8 cellular contexts compared by ENCODE assay signal in genomic region chr18:9575558-9575957, GRCh38. TPM values are rescaled to one million over a fixed set of nuclear protein-coding genes. Genes with fewer than 3 reads are reported as not detected.
A peak's percentile ranks its signal among the peaks of the same experiment; 100 is the strongest.
DNase-seq lines count a peak whose midpoint lies in the region; ATAC-seq, FAIRE-seq and TF ChIP-seq lines count a peak whose summit lies in the region.

No MANE protein-coding gene starts in this region.

- peaks cover 0 to 4% (median 0%) of the 10 kb centered on the region in 3 donors for H3K4me1 ChIP-seq in pancreas

- H3K27me3 ChIP-seq in pancreas: no peaks in the 10 kb centered on the region

- 3 to 4% methylated on average over 5 of the region's 5 CpGs for WGBS in pancreas, 2 donors

- intact Hi-C loops in pancreas (cut with DNase I): loop anchor here in 1 of 3 donors (10.0 kb wide), 1 partner anchor 149 kb away; no protein-coding TSS in a partner anchor

- peaks cover 3 to 14% (median 5%) of the 10 kb centered on the region in 3 donors for H3K36me3 ChIP-seq in pancreas

- no peaks in the 10 kb centered on the region for H3K27me3 Mint-ChIP-seq in activated T-helper 17 cell treated with anti-CD3 and anti-CD28 coated beads, Interleukin-2, amount 50 U/mL, for 72 hours
- no peaks in the 10 kb centered on the region for H3K27me3 Mint-ChIP-seq in glutamatergic neuron (ENCODE audit: unreplicated experiment)

- H3K4me3 ChIP-seq in pancreas: no peak overlapping the region

- no peak overlapping the region for H3K27ac Mint-ChIP-seq in activated T-helper 17 cell treated with anti-CD3 and anti-CD28 coated beads, Interleukin-2, amount 50 U/mL, for 72 hours
- no peak overlapping the region for H3K27ac Mint-ChIP-seq in glutamatergic neuron (ENCODE audit: unreplicated experiment)

- H3K9me3 Mint-ChIP-seq in activated T-helper 17 cell treated with anti-CD3 and anti-CD28 coated beads, Interleukin-2, amount 50 U/mL, for 72 hours: no peaks in the 10 kb centered on the region
- no peaks in the 10 kb centered on the region for H3K9me3 Mint-ChIP-seq in glutamatergic neuron (ENCODE audit: unreplicated experiment)

- H3K9me3 ChIP-seq in pancreas: no peaks in the 10 kb centered on the region

- H3K4me3 Mint-ChIP-seq in activated T-helper 17 cell treated with anti-CD3 and anti-CD28 coated beads, Interleukin-2, amount 50 U/mL, for 72 hours: no peak overlapping the region
- H3K4me3 Mint-ChIP-seq in glutamatergic neuron (ENCODE audit: unreplicated experiment): no peak overlapping the region

- ATAC-seq in GM19324 (IDR thresholded peaks at IDR 0.05; ENCODE audit: low FRiP score, unreplicated experiment) (peak; percentile 80), pancreas (peak; percentile 98 to 100 (median 99)), GM18907 (IDR thresholded peaks at IDR 0.05; ENCODE audit: unreplicated experiment) (no peak), HG03378 (IDR thresholded peaks at IDR 0.05; ENCODE audit: unreplicated experiment) (no peak)
- ATAC-seq in activated T-helper 17 cell treated with anti-CD3 and anti-CD28 coated beads, Interleukin-2, amount 50 U/mL, for 72 hours (replicated peaks): peak; percentile 47

- peaks cover 5% of the 10 kb centered on the region for H3K4me1 Mint-ChIP-seq in activated T-helper 17 cell treated with anti-CD3 and anti-CD28 coated beads, Interleukin-2, amount 50 U/mL, for 72 hours
- peaks cover 1% of the 10 kb centered on the region for H3K4me1 Mint-ChIP-seq in glutamatergic neuron (ENCODE audit: low read depth, unreplicated experiment)

- FAIRE-seq in pancreas (lab: Jason Lieb, UNC): peak; percentile 87

- peaks cover 59% of the 10 kb centered on the region for H3K36me3 Mint-ChIP-seq in activated T-helper 17 cell treated with anti-CD3 and anti-CD28 coated beads, Interleukin-2, amount 50 U/mL, for 72 hours (ENCODE audit: low read depth)
- H3K36me3 Mint-ChIP-seq in glutamatergic neuron (ENCODE audit: unreplicated experiment): no peaks in the 10 kb centered on the region

- TF ChIP-seq CTCF in glutamatergic neuron (IDR thresholded peaks at IDR 0.05; ENCODE audit: partially characterized antibody, unreplicated experiment): peak; percentile 86
- TF ChIP-seq CTCF in pancreas (IDR thresholded peaks at IDR 0.05): peak; percentile 65 to 82 (median 69)

- peak overlapping the region in 1 of 4 donors; percentile 36 for H3K27ac ChIP-seq in pancreas

- DNase-seq in AG08396 (ENCODE audit: low spot score): peak; percentile 62
- peak; percentile 71 for DNase-seq in NCI-H2029 (lab: John Stamatoyannopoulos, UW)
- peak; percentile 56 for DNase-seq in glutamatergic neuron
- DNase-seq in pancreas: peak; percentile 72 to 88 (median 79)

RNA-seq across cellular contexts. Expression of gene PPP4R1, which starts 38.8 kb away (rescaled TPM):
- total RNA-seq in activated T-helper 17 cell treated with anti-CD3 and anti-CD28 coated beads, Interleukin-2, amount 50 U/mL, for 72 hours: 10 to 100 TPM; 28.9 to 47.6 TPM
- total RNA-seq in glutamatergic neuron (ENCODE audit: unreplicated experiment) (136 TPM), pancreas (10 to 100 TPM; 31.8 to 55.1 (median 41.1) TPM)
- 10 to 100 TPM; 13.7 to 24.9 TPM for polyA plus RNA-seq in pancreas

Comparison
In these comparisons a context has a peak if more than half of its experiments do, and no peak if none do; other contexts are left out.
1. ATAC-seq: peak in GM19324 (single experiment), activated T-helper 17 cell treated with anti-CD3 and anti-CD28 coated beads, Interleukin-2, amount 50 U/mL, for 72 hours (single experiment) and pancreas (4 of 4); none in GM18907 (single experiment) and HG03378 (single experiment).
2. Peak in every context shown above with its lines, with median percentiles within 50 percentile points of each other: DNase-seq.